10 cellular contexts compared by ENCODE assay signal in the genomic region with DNA sequence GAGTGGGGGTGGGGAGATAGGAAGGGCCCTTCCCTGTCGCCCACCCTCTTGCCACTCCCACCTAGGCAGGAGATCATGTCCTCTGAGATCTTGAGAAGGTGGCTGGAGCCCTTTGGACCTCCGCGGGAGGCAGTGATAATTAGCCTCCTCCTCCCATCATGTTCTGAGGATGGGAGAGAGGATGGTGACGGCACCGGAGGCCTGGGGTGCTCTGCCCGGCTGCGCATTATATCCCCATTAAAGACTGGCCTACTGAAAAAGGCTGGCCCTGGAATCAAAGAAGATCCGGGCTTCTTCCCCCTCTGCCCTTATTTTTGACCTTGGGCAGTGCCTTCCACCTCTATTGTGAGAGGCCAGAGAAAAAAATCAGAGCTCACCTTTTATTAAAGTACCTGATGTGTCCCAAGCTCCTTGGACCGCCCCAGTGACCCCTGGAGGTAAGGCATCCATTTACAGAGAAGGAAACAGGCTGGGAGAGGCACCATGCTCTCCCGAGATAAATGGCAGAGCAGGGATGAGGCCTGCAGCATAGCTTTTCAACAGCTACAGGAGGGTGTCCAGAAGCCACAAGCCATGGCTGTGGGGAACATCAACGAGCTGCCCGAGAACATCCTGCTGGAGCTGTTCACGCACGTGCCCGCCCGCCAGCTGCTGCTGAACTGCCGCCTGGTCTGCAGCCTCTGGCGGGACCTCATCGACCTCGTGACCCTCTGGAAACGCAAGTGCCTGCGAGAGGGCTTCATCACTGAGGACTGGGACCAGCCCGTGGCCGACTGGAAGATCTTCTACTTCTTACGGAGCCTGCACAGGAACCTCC. TPM values are rescaled to one million over a fixed set of nuclear protein-coding genes. Genes with fewer than 3 reads are reported as not detected.
A peak's percentile ranks its signal among the peaks of the same experiment; 100 is the strongest.
DNase-seq lines count a peak whose midpoint lies in the region; ATAC-seq and TF ChIP-seq lines count a peak whose summit lies in the region.
"Had no signal": no experiment of that assay in that cellular context is flagged by ENCODE, and none has a peak within 500 bp of the region (broad histone marks: within the 10 kb centered on the region; RNA-seq: fewer than 3 reads in every experiment).

No MANE protein-coding gene starts in this region.

- no peaks in the 10 kb centered on the region for H3K9me3 ChIP-seq in left lung
- H3K9me3 ChIP-seq in thymus (ENCODE audit: control insufficient read depth): no peaks in the 10 kb centered on the region

- intact Hi-C loops in left lung (cut with DNase I): no loop called here

- DNase-seq in activated CD8-positive, alpha-beta memory T cell treated with anti-CD3 and anti-CD28 coated beads, Interleukin-2, amount 10 ng/mL, durations not matched to agents 7 days and 5 days: no peak
- no peak for DNase-seq in activated CD8-positive, alpha-beta memory T cell treated with anti-CD3 and anti-CD28 coated beads, Interleukin-2, amount 50 U/mL, for 4 hours
- DNase-seq in activated naive CD8-positive, alpha-beta T cell treated with anti-CD3 and anti-CD28 coated beads, Interleukin-2, amount 50 U/mL, for 24 hours: no peak
- no peak for DNase-seq in left lung
- DNase-seq in NCI-H2029 (lab: John Stamatoyannopoulos, UW): no peak
- DNase-seq: NCI-H187 had no signal

- H3K27ac ChIP-seq in left lung: no peak overlapping the region
- no peak overlapping the region for H3K27ac ChIP-seq in thymus (ENCODE audit: low read depth)
- H3K27ac ChIP-seq: foreskin keratinocyte had no signal

- H3K36me3 ChIP-seq in left lung (peaks cover 0 to 2% of the 10 kb centered on the region in 2 donors), thymus (ENCODE audit: control insufficient read depth, insufficient read depth) (peaks cover 7% of the 10 kb centered on the region)

- no peaks in the 10 kb centered on the region for H3K27me3 Mint-ChIP-seq in activated CD8-positive, alpha-beta memory T cell treated with anti-CD3 and anti-CD28 coated beads, Interleukin-2, amount 10 ng/mL, durations not matched to agents 7 days and 5 days
- no peaks in the 10 kb centered on the region for H3K27me3 Mint-ChIP-seq in activated naive CD8-positive, alpha-beta T cell treated with anti-CD3 and anti-CD28 coated beads, Interleukin-2, amount 50 U/mL, for 24 hours

- no peak overlapping the region for H3K27ac Mint-ChIP-seq in activated CD8-positive, alpha-beta memory T cell treated with anti-CD3 and anti-CD28 coated beads, Interleukin-2, amount 10 ng/mL, durations not matched to agents 7 days and 5 days
- H3K27ac Mint-ChIP-seq in activated naive CD8-positive, alpha-beta T cell treated with anti-CD3 and anti-CD28 coated beads, Interleukin-2, amount 50 U/mL, for 24 hours: no peak overlapping the region

- ATAC-seq in activated CD8-positive, alpha-beta memory T cell treated with anti-CD3 and anti-CD28 coated beads, Interleukin-2, amount 10 ng/mL, durations not matched to agents 7 days and 5 days: no peak
- no peak for ATAC-seq in activated naive CD8-positive, alpha-beta T cell treated with anti-CD3 and anti-CD28 coated beads, Interleukin-2, amount 50 U/mL, for 24 hours
- ATAC-seq in left lung: no peak
- no peak for ATAC-seq in HG03175 (IDR thresholded peaks at IDR 0.05; ENCODE audit: unreplicated experiment)
- ATAC-seq in GM21423 (IDR thresholded peaks at IDR 0.05; ENCODE audit: unreplicated experiment): no peak

- peaks cover 10% of the 10 kb centered on the region for H3K36me3 Mint-ChIP-seq in activated CD8-positive, alpha-beta memory T cell treated with anti-CD3 and anti-CD28 coated beads, Interleukin-2, amount 10 ng/mL, durations not matched to agents 7 days and 5 days
- H3K36me3 Mint-ChIP-seq in activated naive CD8-positive, alpha-beta T cell treated with anti-CD3 and anti-CD28 coated beads, Interleukin-2, amount 50 U/mL, for 24 hours (ENCODE audit: low read depth): peaks cover 1% of the 10 kb centered on the region

- CTCF ChIA-PET in activated CD8-positive, alpha-beta memory T cell treated with anti-CD3 and anti-CD28 coated beads, Interleukin-2, amount 10 ng/mL, durations not matched to agents 7 days and 5 days (lab: Charles Lee): interaction anchor here (0.7 to 8.9 kb wide), 5 partner anchors 9 to 766 kb away, joined by 3 to 110 read pairs (median 7); a partner anchor contains a TSS

- peaks cover 18% of the 10 kb centered on the region for H3K4me1 Mint-ChIP-seq in activated CD8-positive, alpha-beta memory T cell treated with anti-CD3 and anti-CD28 coated beads, Interleukin-2, amount 10 ng/mL, durations not matched to agents 7 days and 5 days
- H3K4me1 Mint-ChIP-seq in activated naive CD8-positive, alpha-beta T cell treated with anti-CD3 and anti-CD28 coated beads, Interleukin-2, amount 50 U/mL, for 24 hours: peaks cover 17% of the 10 kb centered on the region

- peaks cover 0 to 29% of the 10 kb centered on the region in 2 donors for H3K27me3 ChIP-seq in left lung
- H3K27me3 ChIP-seq in thymus (ENCODE audit: control insufficient read depth, insufficient read depth): peaks cover 31% of the 10 kb centered on the region
- H3K27me3 ChIP-seq: foreskin keratinocyte had no signal

- H3K4me1 ChIP-seq in left lung (peaks cover 8 to 29% of the 10 kb centered on the region in 2 donors), thymus (ENCODE audit: control insufficient read depth, insufficient read depth, low read length) (peaks cover 7% of the 10 kb centered on the region)
- H3K4me1 ChIP-seq: foreskin keratinocyte had no signal

- peak overlapping the region; percentile 63 for H3K4me3 Mint-ChIP-seq in activated CD8-positive, alpha-beta memory T cell treated with anti-CD3 and anti-CD28 coated beads, Interleukin-2, amount 10 ng/mL, durations not matched to agents 7 days and 5 days
- H3K4me3 Mint-ChIP-seq in activated naive CD8-positive, alpha-beta T cell treated with anti-CD3 and anti-CD28 coated beads, Interleukin-2, amount 50 U/mL, for 24 hours: peak overlapping the region; percentile 64

- no peak for TF ChIP-seq CTCF in left lung (IDR thresholded peaks at IDR 0.05)

- no peaks in the 10 kb centered on the region for H3K9me3 Mint-ChIP-seq in activated CD8-positive, alpha-beta memory T cell treated with anti-CD3 and anti-CD28 coated beads, Interleukin-2, amount 10 ng/mL, durations not matched to agents 7 days and 5 days (ENCODE audit: low read depth)
- no peaks in the 10 kb centered on the region for H3K9me3 Mint-ChIP-seq in activated naive CD8-positive, alpha-beta T cell treated with anti-CD3 and anti-CD28 coated beads, Interleukin-2, amount 50 U/mL, for 24 hours

- 76% methylated on average over 25 of the region's 25 CpGs for WGBS in thymus

- peak overlapping the region; percentile 57 to 64 for H3K4me3 ChIP-seq in left lung
- H3K4me3 ChIP-seq in thymus (ENCODE audit: low read length): peak overlapping the region; percentile 68

RNA-seq across cellular contexts. Expression of a gene that starts 0.8 kb away (rescaled TPM):
- 10 to 100 TPM; 28.6 to 39.9 TPM for total RNA-seq in activated CD8-positive, alpha-beta memory T cell treated with anti-CD3 and anti-CD28 coated beads, Interleukin-2, amount 10 ng/mL, durations not matched to agents 7 days and 5 days
- 10 to 100 TPM; 13.8 to 21.1 TPM for total RNA-seq in left lung
- polyA plus RNA-seq in thymus: 37.3 TPM

RNA-seq across cellular contexts. Expression of a gene that starts 1.2 kb away (rescaled TPM):
- 1 to 10 TPM; 1.8 to 4.6 TPM for total RNA-seq in activated CD8-positive, alpha-beta memory T cell treated with anti-CD3 and anti-CD28 coated beads, Interleukin-2, amount 10 ng/mL, durations not matched to agents 7 days and 5 days
- total RNA-seq in left lung: 10 to 100 TPM in 1 of 2 donors, 1 to 10 TPM in 1; 8.0 to 12.7 TPM
- polyA plus RNA-seq in thymus: 46.2 TPM

RNA-seq across cellular contexts. Expression of a gene that starts 8.5 kb away (rescaled TPM):
- 10 to 100 TPM; 36.2 to 40.3 TPM for total RNA-seq in activated CD8-positive, alpha-beta memory T cell treated with anti-CD3 and anti-CD28 coated beads, Interleukin-2, amount 10 ng/mL, durations not matched to agents 7 days and 5 days
- total RNA-seq in left lung: 10 to 100 TPM; 13.4 to 15.2 TPM
- polyA plus RNA-seq in thymus: 16.1 TPM

RNA-seq across cellular contexts. Expression of a gene that starts 25.5 kb away (rescaled TPM):
- 10 to 100 TPM; 85.4 to 94.8 TPM for total RNA-seq in activated CD8-positive, alpha-beta memory T cell treated with anti-CD3 and anti-CD28 coated beads, Interleukin-2, amount 10 ng/mL, durations not matched to agents 7 days and 5 days
- total RNA-seq in left lung: 10 to 100 TPM; 25.7 to 28.0 TPM
- 49.6 TPM for polyA plus RNA-seq in thymus

RNA-seq across cellular contexts. Expression of a gene that starts 36.0 kb away (rescaled TPM):
- total RNA-seq in activated CD8-positive, alpha-beta memory T cell treated with anti-CD3 and anti-CD28 coated beads, Interleukin-2, amount 10 ng/mL, durations not matched to agents 7 days and 5 days: 1 to 10 TPM; 1.0 to 2.1 TPM
- total RNA-seq in left lung: under 1 TPM; 0.10 to 0.61 TPM
- polyA plus RNA-seq in thymus: 0.14 TPM
- total RNA-seq: foreskin keratinocyte had no signal
- polyA plus RNA-seq: foreskin keratinocyte had no signal
